ENCODE assay signal across 8 cellular contexts in genomic region chr16:14628806-14629611, GRCh38. TPM values are rescaled to one million over a fixed set of nuclear protein-coding genes. Genes with fewer than 3 reads are reported as not detected.
DNase-seq lines count a peak whose midpoint lies in the region; ATAC-seq, FAIRE-seq and TF ChIP-seq lines count a peak whose summit lies in the region.

No MANE protein-coding gene starts in this region.

- H3K27me3 ChIP-seq in breast epithelium (no peaks in the 10 kb centered on the region), muscle layer of duodenum (ENCODE audit: low read depth, low read length) (no peaks in the 10 kb centered on the region)

- H3K4me3 Mint-ChIP-seq in IgD-negative memory B cell, result peak overlapping the region; percentile 85 to 98 (median 94)

- no peak for FAIRE-seq in frontal cortex (lab: Jason Lieb, UNC)

- no peak for ATAC-seq in GM19023 (IDR thresholded peaks at IDR 0.05; ENCODE audit: unreplicated experiment)

- H3K27me3 Mint-ChIP-seq in IgD-negative memory B cell, result no peaks in the 10 kb centered on the region

- H3K36me3 ChIP-seq in breast epithelium, result peaks cover 3% of the 10 kb centered on the region
- H3K36me3 ChIP-seq in muscle layer of duodenum (ENCODE audit: control insufficient read depth in 1 of 2, insufficient read depth in 2 of 2, low read length in 2 of 2), result peaks cover 16 to 31% of the 10 kb centered on the region in 2 donors

- H3K9me3 ChIP-seq in breast epithelium (no peaks in the 10 kb centered on the region), muscle layer of duodenum (ENCODE audit: control insufficient read depth in 1 of 2, low read length in 2 of 2) (no peaks in the 10 kb centered on the region)

- intact Hi-C loops in breast epithelium (cut with DNase I; ENCODE audit: low total_unique reads), result no loop called here

- H3K27ac Mint-ChIP-seq in IgD-negative memory B cell, result peak overlapping the region; percentile 94 to 98 (median 97)

- H3K4me1 ChIP-seq in breast epithelium (peaks cover 0 to 12% of the 10 kb centered on the region in 2 donors), muscle layer of duodenum (ENCODE audit: control insufficient read depth in 1 of 2, insufficient read depth in 2 of 2, low read length in 2 of 2) (peaks cover under 1 to 17% of the 10 kb centered on the region in 2 donors)

- TF ChIP-seq POLR2A in breast epithelium (IDR thresholded peaks at IDR 0.05), result no peak

- H3K4me1 Mint-ChIP-seq in IgD-negative memory B cell, result peaks cover 18 to 34% (median 25%) of the 10 kb centered on the region in 3 donors

- H3K36me3 Mint-ChIP-seq in IgD-negative memory B cell, result peaks cover 2% of the 10 kb centered on the region

- peak overlapping the region; percentile 92 for H3K27ac ChIP-seq in C4-2B
- H3K27ac ChIP-seq in breast epithelium, result peak overlapping the region; percentile 92 to 95
- peak overlapping the region; percentile 81 for H3K27ac ChIP-seq in muscle layer of duodenum (ENCODE audit: low read length)

- peaks cover 0 to 2% (median 0%) of the 10 kb centered on the region in 3 donors for H3K9me3 Mint-ChIP-seq in IgD-negative memory B cell

- peak overlapping the region; percentile 80 to 96 (median 95) for H3K4me3 ChIP-seq in breast epithelium
- peak overlapping the region; percentile 78 to 86 for H3K4me3 ChIP-seq in muscle layer of duodenum (ENCODE audit: low read depth in 1 of 2, low read length in 2 of 2)

- TF ChIP-seq CTCF in C4-2B (conservative IDR thresholded peaks at IDR 0.05), result no peak
- TF ChIP-seq CTCF in breast epithelium (IDR thresholded peaks at IDR 0.05), result no peak

- DNase-seq in breast epithelium (ENCODE audit: low spot score in 2 of 2) (no peak), germinal center (ENCODE audit: low spot score) (no peak), frontal cortex (ENCODE audit: low spot score in 2 of 2) (no peak), NCI-H2227 (lab: John Stamatoyannopoulos, UW; ENCODE audit: unreplicated experiment) (no peak)

RNA-seq across cellular contexts. Expression of gene PARN, which starts 1.1 kb away (rescaled TPM):
- 53.5 TPM for polyA plus RNA-seq in IgD-negative memory B cell
- total RNA-seq in breast epithelium, result 10 to 100 TPM; 33.3 to 59.3 (median 44.2) TPM
- 30.2 TPM for total RNA-seq in frontal cortex

RNA-seq across cellular contexts. Expression of gene BFAR, which starts 3.7 kb away (rescaled TPM):
- 46.3 TPM for polyA plus RNA-seq in IgD-negative memory B cell
- 10 to 100 TPM; 53.1 to 69.9 (median 68.5) TPM for total RNA-seq in breast epithelium
- 58.3 TPM for total RNA-seq in frontal cortex
